In genomic region chr20:63214514-63214913, GRCh38 we compare ENCODE assay signal across 1 cellular context.
TF ChIP-seq lines count a peak whose summit lies in the region.

No MANE protein-coding gene starts in this region.

TF ChIP-seq in WTC11, 78 proteins besides CTCF, POLR2A, EP300 and RAD21 (continued from another document):
- TF ChIP-seq AR (CRISPR knock-in tag; IDR thresholded peaks at IDR 0.05) = no peak
